Comparison of ENCODE assay signal across 8 cellular contexts in genomic region chr12:98373019-98373554, GRCh38.
DNase-seq lines count a peak whose midpoint lies in the region; ATAC-seq, FAIRE-seq and TF ChIP-seq lines count a peak whose summit lies in the region.

No MANE protein-coding gene starts in this region.

- no peaks in the 10 kb centered on the region; a peak in 1 of 5 replicates for H3K27me3 ChIP-seq in HepG2 (ENCODE audit: control insufficient read depth in 1 of 2, insufficient read depth in 2 of 2, low read length in 2 of 2)

- no peak overlapping the region for H3K4me3 ChIP-seq in astrocyte of the cerebellum (ENCODE audit: low read depth, low read length)
- no peak overlapping the region for H3K4me3 ChIP-seq in HepG2 (replicated peaks in 1 of 3; ENCODE audit: insufficient read depth in 1 of 3, low read depth in 2 of 3, low read length in 3 of 3)

- FAIRE-seq in HepG2 (lab: Jason Lieb, UNC), result no peak

- no peak overlapping the region for H3K4me2 ChIP-seq in HepG2 (ENCODE audit: low read depth, low read length)

- TF ChIP-seq EP300 in HepG2 (IDR thresholded peaks at IDR 0.05; ENCODE audit: low read depth in 2 of 2, low read length in 2 of 2) (no peak), HepG2 (CRISPR knock-in tag; IDR thresholded peaks at IDR 0.05; ENCODE audit: borderline replicate concordance) (no peak)

- no peak overlapping the region for H2AFZ ChIP-seq in HepG2 (ENCODE audit: low read length)

- no peaks in the 10 kb centered on the region for H4K20me1 ChIP-seq in HepG2 (ENCODE audit: insufficient read depth, low read length)

- H3K27ac ChIP-seq in HepG2 (ENCODE audit: extremely low read length, insufficient read depth, low read length), result no peak overlapping the region

- no peaks in the 10 kb centered on the region for H3K36me3 ChIP-seq in HepG2 (replicated peaks in 1 of 2; ENCODE audit: control insufficient read depth in 1 of 2, insufficient read depth in 2 of 2, low read length in 2 of 2)

- no peaks in the 10 kb centered on the region for H3K9me3 ChIP-seq in HepG2 (ENCODE audit: low read length)

- intact Hi-C loops in HepG2 (cut with micrococcal nuclease; ENCODE audit: unreplicated experiment), result loop anchor here (1.0 to 10.0 kb wide), 6 partner anchors 24 to 1796 kb away; no protein-coding TSS in a partner anchor

- peak; percentile 57 for ATAC-seq in HG02884 (IDR thresholded peaks at IDR 0.05; ENCODE audit: unreplicated experiment)
- peak; percentile 63 for ATAC-seq in HepG2
- no peak for ATAC-seq in GM21423 (IDR thresholded peaks at IDR 0.05; ENCODE audit: unreplicated experiment)
- ATAC-seq in GM21515 (IDR thresholded peaks at IDR 0.05; ENCODE audit: unreplicated experiment), result no peak
- ATAC-seq in GM19324 (IDR thresholded peaks at IDR 0.05; ENCODE audit: low FRiP score, unreplicated experiment), result no peak

- WGBS in HepG2 (ENCODE audit: low lambda C conversion rate), result 20% methylated on average over 2 of the region's 2 CpGs

- no peak overlapping the region for H3K9ac ChIP-seq in HepG2 (ENCODE audit: insufficient read depth, low read depth, low read length)

- CTCF ChIA-PET in HepG2 (lab: Yijun Ruan, JAX; ENCODE audit: low intra/inter-chr PET ratio, low total read pairs), result interaction anchor here (1.2 kb wide), 1 partner anchor 1224 kb away, joined by 8 read pairs; no protein-coding TSS in a partner anchor

- no peaks in the 10 kb centered on the region for H3K4me1 ChIP-seq in HepG2 (ENCODE audit: insufficient read depth, low read length)

- BruUV-seq in HepG2 (replicated peaks; lab: Mats Ljungman, UMichigan), result no TSS peak

- DNase-seq in Daoy (ENCODE audit: low read depth), result peak; percentile 55
- DNase-seq in NCI-H345 (lab: John Stamatoyannopoulos, UW), result peak; percentile 63
- peak; percentile 59 for DNase-seq in astrocyte of the cerebellum (ENCODE audit: low read depth)
- peak; percentile 30 for DNase-seq in HepG2 (ENCODE audit: low spot score)

- in situ Hi-C loops in astrocyte of the cerebellum (cut with HindIII; ENCODE audit: low sequenced_read_pairs), result no loop called here
- in situ Hi-C loops in HepG2 (cut with HindIII; ENCODE audit: extremely low pct_ligation_motif_present, low pct_unique_long_range_greater_than_20kb), result no loop called here

- TF ChIP-seq POLR2A in HepG2 (IDR thresholded peaks at IDR 0.05; ENCODE audit: insufficient read depth in 1 of 2, low read depth in 2 of 2, low read length in 2 of 2), result no peak

- TF ChIP-seq CTCF in astrocyte of the cerebellum (IDR thresholded peaks at IDR 0.05; ENCODE audit: low read depth, low read length, missing control alignments) (peak; percentile 59), HepG2 (CRISPR knock-in tag; IDR thresholded peaks at IDR 0.05) (peak; percentile 67)

- TF ChIP-seq RAD21 in HepG2 (CRISPR knock-in tag; IDR thresholded peaks at IDR 0.05), result no peak

- POLR2A ChIA-PET in HepG2 (lab: Yijun Ruan, JAX), result no interaction called here

- no peaks in the 10 kb centered on the region for H3K79me2 ChIP-seq in HepG2 (ENCODE audit: insufficient read depth, low read length)

TF ChIP-seq in HepG2, 621 proteins besides CTCF, POLR2A, EP300 and RAD21:
- TF ChIP-seq SMC3 (IDR thresholded peaks at IDR 0.05; ENCODE audit: low read length) (peak; percentile 31; the same call in 1 of the 2 replicates), SRF (IDR thresholded peaks at IDR 0.05; ENCODE audit: low read depth, low read length) (peak; percentile 5; the same call in 1 of the 2 replicates), ZNF569 (CRISPR knock-in tag; IDR thresholded peaks at IDR 0.05; ENCODE audit: borderline replicate concordance) (no peak), NONO (IDR thresholded peaks at IDR 0.05) (no peak), NONO (CRISPR knock-in tag; conservative IDR thresholded peaks at IDR 0.05) (no peak), STAG1 (CRISPR knock-in tag; IDR thresholded peaks at IDR 0.05) (peak; percentile 72)
TF ChIP-seq in HepG2: peak in this region for 3.

Comparison
In these comparisons a context has a peak if more than half of its experiments do, and no peak if none do; other contexts are left out.
1. ATAC-seq: peak in HG02884 (single experiment) and HepG2 (single experiment); none in GM21423 (single experiment), GM21515 (single experiment) and GM19324 (single experiment).
2. Peak in every context shown above with its lines, with median percentiles within 50 percentile points of each other: DNase-seq.